In the genomic region with DNA sequence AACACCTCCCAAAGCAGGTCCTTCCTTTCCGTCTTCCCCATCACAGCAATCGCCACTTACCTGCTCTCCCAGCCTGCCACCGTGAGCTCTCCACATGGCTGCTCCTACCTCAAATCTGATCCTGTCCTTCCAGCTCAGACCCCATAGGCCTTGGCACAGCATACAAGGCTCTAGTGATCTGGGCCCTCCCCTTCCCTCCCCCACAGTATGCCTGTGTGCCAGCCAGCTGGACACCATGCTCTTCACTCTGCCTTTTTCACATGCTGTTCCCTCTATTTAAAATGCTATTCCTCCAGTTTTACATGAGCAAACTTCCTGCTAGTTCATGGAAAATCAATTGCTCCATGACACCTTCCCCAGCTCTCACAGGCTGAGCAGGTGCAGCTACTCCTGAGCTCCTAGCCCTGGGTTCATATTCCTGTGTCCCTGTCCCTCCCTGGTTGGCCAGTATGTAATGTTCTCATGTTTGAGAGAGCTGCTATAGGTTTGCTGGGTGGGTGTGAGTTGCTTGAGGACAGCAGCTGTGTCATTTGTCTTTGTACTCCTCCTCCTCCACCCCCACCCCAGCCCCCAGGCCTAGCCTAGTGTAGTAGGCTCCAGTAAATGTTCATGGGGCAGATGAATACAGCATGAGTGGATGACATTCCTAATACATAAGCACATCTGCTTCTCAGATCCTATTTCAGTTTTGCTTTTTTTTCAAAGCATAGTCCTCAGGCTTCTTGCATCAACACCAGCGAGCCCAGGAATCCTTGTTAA, we compare ENCODE assay signal across 11 cellular contexts. TPM values are rescaled to one million over a fixed set of nuclear protein-coding genes. Genes with fewer than 3 reads are reported as not detected.
DNase-seq lines count a peak whose midpoint lies in the region; ATAC-seq and TF ChIP-seq lines count a peak whose summit lies in the region.
"Had no signal": no experiment of that assay in that cellular context is flagged by ENCODE, and none has a peak within 500 bp of the region (broad histone marks: within the 10 kb centered on the region; RNA-seq: fewer than 3 reads in every experiment).

No MANE protein-coding gene starts in this region.

- intact Hi-C loops in vagina (cut with DNase I), result no loop called here

- no peak overlapping the region for H3K4me3 ChIP-seq in astrocyte of the cerebellum (ENCODE audit: low read depth, low read length)
- H3K4me3 ChIP-seq in vagina, result no peak overlapping the region

- H3K27me3 Mint-ChIP-seq in stimulated activated naive CD8-positive, alpha-beta T cell treated with anti-CD3 and anti-CD28 coated beads, Interleukin-15, amount 100 ng/mL, for 72 hours, result peaks cover 34% of the 10 kb centered on the region

- no peak for ATAC-seq in HG03571 (IDR thresholded peaks at IDR 0.05; ENCODE audit: unreplicated experiment)
- ATAC-seq in stimulated activated naive CD8-positive, alpha-beta T cell treated with anti-CD3 and anti-CD28 coated beads, Interleukin-15, amount 100 ng/mL, for 72 hours, result no peak
- ATAC-seq: T-helper 17 cell had no signal

- TF ChIP-seq CTCF in astrocyte of the cerebellum (IDR thresholded peaks at IDR 0.05; ENCODE audit: low read depth, low read length, missing control alignments), result no peak
- TF ChIP-seq CTCF in vagina (IDR thresholded peaks at IDR 0.05), result no peak

- H3K27ac ChIP-seq in vagina, result no peak overlapping the region

- H3K4me3 Mint-ChIP-seq in stimulated activated naive CD8-positive, alpha-beta T cell treated with anti-CD3 and anti-CD28 coated beads, Interleukin-15, amount 100 ng/mL, for 72 hours, result no peak overlapping the region
- H3K4me3 Mint-ChIP-seq: T-helper 17 cell had no signal

- H3K4me1 Mint-ChIP-seq in stimulated activated naive CD8-positive, alpha-beta T cell treated with anti-CD3 and anti-CD28 coated beads, Interleukin-15, amount 100 ng/mL, for 72 hours, result no peaks in the 10 kb centered on the region

- H3K9me3 Mint-ChIP-seq in stimulated activated naive CD8-positive, alpha-beta T cell treated with anti-CD3 and anti-CD28 coated beads, Interleukin-15, amount 100 ng/mL, for 72 hours, result no peaks in the 10 kb centered on the region

- H3K9me3 ChIP-seq in vagina, result no peaks in the 10 kb centered on the region

- no peak overlapping the region for H3K27ac Mint-ChIP-seq in stimulated activated naive CD8-positive, alpha-beta T cell treated with anti-CD3 and anti-CD28 coated beads, Interleukin-15, amount 100 ng/mL, for 72 hours
- H3K27ac Mint-ChIP-seq: T-helper 17 cell had no signal

- no peak for TF ChIP-seq POLR2A in vagina (IDR thresholded peaks at IDR 0.05)

- H3K36me3 ChIP-seq in vagina, result no peaks in the 10 kb centered on the region

- peak; percentile 89 for DNase-seq in DMS 273 (lab: John Stamatoyannopoulos, UW; ENCODE audit: unreplicated experiment)
- DNase-seq in NCI-H1694 (lab: John Stamatoyannopoulos, UW), result peak; percentile 90
- DNase-seq in astrocyte of the cerebellum (ENCODE audit: low read depth), result peak; percentile 45
- DNase-seq in myocyte (ENCODE audit: low read depth), result peak; percentile 97
- DNase-seq in foreskin melanocyte, result no peak
- DNase-seq in vagina (ENCODE audit: extremely low spot score in 2 of 2), result no peak
- DNase-seq in stimulated activated naive CD8-positive, alpha-beta T cell treated with anti-CD3 and anti-CD28 coated beads, Interleukin-15, amount 100 ng/mL, for 72 hours, result no peak
- DNase-seq: activated naive CD4-positive, alpha-beta T cell treated with Interleukin-2 at 50 U/mL for 16 hours; KG1; T-helper 17 cell had no signal

- no peaks in the 10 kb centered on the region for H3K4me1 ChIP-seq in vagina

- no peaks in the 10 kb centered on the region for H3K27me3 ChIP-seq in vagina

- in situ Hi-C loops in astrocyte of the cerebellum (cut with HindIII; ENCODE audit: low sequenced_read_pairs), result no loop called here

RNA-seq across cellular contexts. Expression of gene TNNT2, which starts 6.3 kb away (rescaled TPM):
- total RNA-seq in myocyte (3,022 and 4,635 TPM in 2 replicates), vagina (9.8 TPM)
- 2,977 TPM for polyA plus RNA-seq in myocyte (2012)
- total RNA-seq: T-helper 17 cell had no signal

RNA-seq across cellular contexts. Expression of gene LAD1, which starts 15.3 kb away (rescaled TPM):
- total RNA-seq in myocyte, result 22.3 and 27.0 TPM in 2 replicates
- 6.8 TPM for polyA plus RNA-seq in myocyte (2012)
- total RNA-seq in vagina, result 91.8 TPM
- total RNA-seq: T-helper 17 cell had no signal

RNA-seq across cellular contexts. Expression of gene TNNI1, which starts 37.7 kb away (rescaled TPM):
- total RNA-seq in myocyte, result 9,118 and 11,163 TPM in 2 replicates
- 4,992 TPM for polyA plus RNA-seq in myocyte (2012)
- not detected for total RNA-seq in vagina
- total RNA-seq: T-helper 17 cell had no signal

Comparison
In these comparisons a context has a peak if more than half of its experiments do, and no peak if none do; other contexts are left out.
1. DNase-seq: peak in DMS 273 (single experiment), NCI-H1694 (single experiment), astrocyte of the cerebellum (single experiment) and myocyte (single experiment); none in foreskin melanocyte (single experiment), vagina (0 of 2) and stimulated activated naive CD8-positive, alpha-beta T cell treated with anti-CD3 and anti-CD28 coated beads, Interleukin-15, amount 100 ng/mL, for 72 hours (0 of 2).
2. RNA of gene TNNT2, which starts 6.3 kb away (total RNA-seq): 3,022 to 4,635 TPM in myocyte; 9.8 TPM in vagina (single experiment); every median in the first group is over 100 times any median in the second.
3. RNA of gene TNNI1, which starts 37.7 kb away (total RNA-seq): 9,118 to 11,163 TPM in myocyte; not detected in vagina (single experiment); every median in the first group is over 1,000 times any median in the second.